Comparison of ENCODE assay signal across 9 cellular contexts in the genomic region with DNA sequence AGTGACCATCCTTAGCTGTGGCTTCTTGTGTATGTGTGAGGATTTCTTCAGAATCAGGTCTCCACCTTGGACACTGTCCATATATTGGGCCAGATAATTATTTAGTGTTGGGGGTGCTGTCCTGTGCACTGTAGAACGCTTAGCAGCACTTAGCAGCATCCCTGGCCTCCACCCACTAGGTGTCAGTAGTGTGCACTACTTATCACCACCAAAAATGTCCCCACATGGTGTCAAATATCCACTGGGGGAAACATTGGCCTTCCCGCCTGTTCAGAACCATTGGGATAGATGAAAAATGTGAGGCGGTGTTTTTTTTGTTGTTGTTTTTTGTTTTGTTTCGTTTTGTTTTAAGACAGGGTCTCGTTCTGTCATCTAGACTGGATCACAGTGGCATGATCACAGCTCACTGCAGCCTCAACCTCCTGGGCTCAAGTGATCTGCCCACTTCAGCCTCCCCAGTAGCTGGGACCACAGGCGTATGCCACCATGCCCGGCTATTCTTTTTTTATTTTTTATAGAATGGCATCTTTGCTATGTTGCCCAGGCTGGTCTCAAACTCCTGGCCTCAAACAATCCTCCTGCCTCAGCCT.
DNase-seq lines count a peak whose midpoint lies in the region; ATAC-seq and TF ChIP-seq lines count a peak whose summit lies in the region.
"Had no signal": no experiment of that assay in that cellular context is flagged by ENCODE, and none has a peak within 500 bp of the region (broad histone marks: within the 10 kb centered on the region; RNA-seq: fewer than 3 reads in every experiment).

No MANE protein-coding gene starts in this region.

- H3K9ac ChIP-seq in Karpas-422 (ENCODE audit: low read length) (no peak overlapping the region), parathyroid adenoma (no peak overlapping the region)

- peak; percentile 76 for DNase-seq in Karpas-422
- peak; percentile 15 for DNase-seq in activated naive CD8-positive, alpha-beta T cell treated with anti-CD3 and anti-CD28 coated beads for 36 hours
- no peak for DNase-seq in activated gamma-delta T cell (lab: John Stamatoyannopoulos, UW)
- no peak for DNase-seq in NOMO-1 treated with dmso at 0.1 percent for 144 hours (lab: John Stamatoyannopoulos, UW; ENCODE audit: unreplicated experiment)

- H3K9me3 ChIP-seq in Karpas-422 (ENCODE audit: low read length) (peaks cover 5% of the 10 kb centered on the region; the same call in 1 of the 2 replicates), parathyroid adenoma (ENCODE audit: control insufficient read depth, low read length) (no peaks in the 10 kb centered on the region)

- H3K36me3 ChIP-seq in Karpas-422 (ENCODE audit: insufficient read depth, low read length) (peaks cover 15% of the 10 kb centered on the region), parathyroid adenoma (ENCODE audit: control insufficient read depth, insufficient read depth, low read length) (no peaks in the 10 kb centered on the region)

- H3K4me3 ChIP-seq in Karpas-422 (ENCODE audit: low read length) (no peak overlapping the region), parathyroid adenoma (ENCODE audit: low read depth, low read length) (no peak overlapping the region)
- H3K4me3 ChIP-seq: SK-N-MC had no signal

- H3K27me3 ChIP-seq in Karpas-422 (ENCODE audit: low read length): no peaks in the 10 kb centered on the region
- no peaks in the 10 kb centered on the region for H3K27me3 ChIP-seq in parathyroid adenoma (ENCODE audit: control insufficient read depth, insufficient read depth, low read length)

- no peak overlapping the region for H3K27ac Mint-ChIP-seq in activated naive CD8-positive, alpha-beta T cell treated with anti-CD3 and anti-CD28 coated beads for 36 hours

- H3K9me3 Mint-ChIP-seq in activated naive CD8-positive, alpha-beta T cell treated with anti-CD3 and anti-CD28 coated beads for 36 hours: no peaks in the 10 kb centered on the region

- H3K27ac ChIP-seq in Karpas-422 (ENCODE audit: low read length) (no peak overlapping the region), parathyroid adenoma (no peak overlapping the region)
- H3K27ac ChIP-seq: SK-N-MC had no signal

- H2AFZ ChIP-seq in Karpas-422 (ENCODE audit: low read length) (no peak overlapping the region), parathyroid adenoma (no peak overlapping the region)

- H3K4me2 ChIP-seq in Karpas-422 (ENCODE audit: low read depth, low read length, poor library complexity, severe bottlenecking) (no peak overlapping the region), parathyroid adenoma (ENCODE audit: low read length) (no peak overlapping the region)

- H3K4me3 Mint-ChIP-seq in activated naive CD8-positive, alpha-beta T cell treated with anti-CD3 and anti-CD28 coated beads for 36 hours: no peak overlapping the region

- H3K27me3 Mint-ChIP-seq in activated naive CD8-positive, alpha-beta T cell treated with anti-CD3 and anti-CD28 coated beads for 36 hours: peaks cover 9% of the 10 kb centered on the region

- ATAC-seq in GM21529 (IDR thresholded peaks at IDR 0.05; ENCODE audit: unreplicated experiment) (peak; percentile 74), HG03439 (IDR thresholded peaks at IDR 0.05; ENCODE audit: unreplicated experiment) (no peak)

- no peaks in the 10 kb centered on the region for H4K20me1 ChIP-seq in Karpas-422 (ENCODE audit: insufficient read depth, low read depth, low read length)

- no peaks in the 10 kb centered on the region for H3K79me2 ChIP-seq in Karpas-422 (ENCODE audit: low read length)
- H3K79me2 ChIP-seq in parathyroid adenoma: no peaks in the 10 kb centered on the region

- peak; percentile 80 for TF ChIP-seq CTCF in GM12872 (IDR thresholded peaks at IDR 0.05; ENCODE audit: insufficient read depth, low read depth, low read length)
- TF ChIP-seq CTCF in parathyroid adenoma (IDR thresholded peaks at IDR 0.05): peak; percentile 23

- no peaks in the 10 kb centered on the region for H3K4me1 ChIP-seq in Karpas-422 (ENCODE audit: low read length)
- no peaks in the 10 kb centered on the region for H3K4me1 ChIP-seq in parathyroid adenoma

- no peaks in the 10 kb centered on the region for H3K36me3 Mint-ChIP-seq in activated naive CD8-positive, alpha-beta T cell treated with anti-CD3 and anti-CD28 coated beads for 36 hours

- H3K4me1 Mint-ChIP-seq in activated naive CD8-positive, alpha-beta T cell treated with anti-CD3 and anti-CD28 coated beads for 36 hours: peaks cover 3% of the 10 kb centered on the region

- no peaks in the 10 kb centered on the region for H3K9me2 ChIP-seq in Karpas-422 (replicated peaks; ENCODE audit: insufficient read depth, low read length)

Comparison
In these comparisons a context has a peak if more than half of its experiments do, and no peak if none do; other contexts are left out.
1. DNase-seq: peak in Karpas-422 (single experiment) and activated naive CD8-positive, alpha-beta T cell treated with anti-CD3 and anti-CD28 coated beads for 36 hours (single experiment); none in activated gamma-delta T cell (single experiment) and NOMO-1 treated with dmso at 0.1 percent for 144 hours (single experiment).